9 cellular contexts compared by ENCODE assay signal in genomic region chr11:746289-747175, GRCh38. TPM values are rescaled to one million over a fixed set of nuclear protein-coding genes. Genes with fewer than 3 reads are reported as not detected.
A peak's percentile ranks its signal among the peaks of the same experiment; 100 is the strongest.
DNase-seq lines count a peak whose midpoint lies in the region; ATAC-seq, FAIRE-seq and TF ChIP-seq lines count a peak whose summit lies in the region.
"Had no signal": no experiment of that assay in that cellular context is flagged by ENCODE, and none has a peak within 500 bp of the region (broad histone marks: within the 10 kb centered on the region; RNA-seq: fewer than 3 reads in every experiment).

No MANE protein-coding gene starts in this region.

- H3K9ac ChIP-seq in OCI-LY3 (ENCODE audit: low read length) = peak overlapping the region; percentile 79

- no peaks in the 10 kb centered on the region for H3K9me3 ChIP-seq in OCI-LY3 (ENCODE audit: insufficient read depth, low read length)

- FAIRE-seq in bronchial epithelial cell (lab: Jason Lieb, UNC) = no peak
- FAIRE-seq: endometrium had no signal

- peaks cover 47% of the 10 kb centered on the region for H3K79me2 ChIP-seq in OCI-LY3 (ENCODE audit: low read length)

- peak overlapping the region; percentile 88 for H3K4me2 ChIP-seq in OCI-LY3 (ENCODE audit: low read length)

- H3K27ac ChIP-seq in OCI-LY3 (ENCODE audit: low read length) = peak overlapping the region; percentile 58

- no peak for TF ChIP-seq CTCF in OCI-LY3 (IDR thresholded peaks at IDR 0.05; ENCODE audit: low read depth, low read length)
- no peak for TF ChIP-seq CTCF in bronchial epithelial cell (IDR thresholded peaks at IDR 0.05; ENCODE audit: insufficient read depth, low read length, severe bottlenecking)

- peaks cover 14% of the 10 kb centered on the region for H3K4me1 ChIP-seq in OCI-LY3 (ENCODE audit: low read length)

- peak; percentile 24 for ATAC-seq in HG02870 (IDR thresholded peaks at IDR 0.05; ENCODE audit: unreplicated experiment)

- peak overlapping the region; percentile 89 for H3K4me3 ChIP-seq in OCI-LY3 (ENCODE audit: low read length)
- H3K4me3 ChIP-seq in bronchial epithelial cell (ENCODE audit: low read depth, low read length) = peak overlapping the region; percentile 98

- peak overlapping the region; percentile 72 for H2AFZ ChIP-seq in OCI-LY3 (ENCODE audit: low read depth, low read length)

- H4K20me1 ChIP-seq in OCI-LY3 (ENCODE audit: insufficient read depth, low read length) = peaks cover 22% of the 10 kb centered on the region

- no peaks in the 10 kb centered on the region for H3K27me3 ChIP-seq in OCI-LY3 (ENCODE audit: low read depth, low read length)
- H3K27me3 ChIP-seq in bronchial epithelial cell (ENCODE audit: control insufficient read depth, insufficient read depth, low read length) = no peaks in the 10 kb centered on the region

- DNase-seq in NCI-H2171 treated with DMSO at 0.1 percent for 48 hours (lab: John Stamatoyannopoulos, UW) (peak; percentile 5), NCI-H2171 (lab: John Stamatoyannopoulos, UW) (no peak), bronchial epithelial cell (ENCODE audit: low read depth) (peak; percentile 28), left kidney (ENCODE audit: low read depth, low spot score) (peak; percentile 27), NCI-H774 (lab: John Stamatoyannopoulos, UW) (no peak)
- peak; percentile 13 for DNase-seq in stimulated activated naive CD4-positive, alpha-beta T cell treated with Interleukin-2 at 50 U/mL for 16 hours (lab: John Stamatoyannopoulos, UW)

- peaks cover 12% of the 10 kb centered on the region for H3K36me3 ChIP-seq in OCI-LY3 (replicated peaks; ENCODE audit: low read depth, low read length)
- peaks cover 2% of the 10 kb centered on the region for H3K36me3 ChIP-seq in bronchial epithelial cell (ENCODE audit: control insufficient read depth, insufficient read depth, low read length)

RNA-seq across cellular contexts. Expression of gene TALDO1, which starts 0.7 kb away (rescaled TPM):
- 251 and 253 TPM in 2 replicates for total RNA-seq in bronchial epithelial cell

RNA-seq across cellular contexts. Expression of gene GATD1, which starts 30.8 kb away (rescaled TPM):
- 17.9 and 18.7 TPM in 2 replicates for total RNA-seq in bronchial epithelial cell

RNA-seq across cellular contexts. Expression of gene EPS8L2, which starts 40.5 kb away (rescaled TPM):
- 105 and 169 TPM in 2 replicates for total RNA-seq in bronchial epithelial cell

RNA-seq across cellular contexts. Expression of gene CEND1, which starts 43.4 kb away (rescaled TPM):
- total RNA-seq in bronchial epithelial cell = not detected in 2 replicates

RNA-seq across cellular contexts. Expression of gene TMEM80, which starts 50.9 kb away (rescaled TPM):
- total RNA-seq in bronchial epithelial cell = 9.0 and 28.8 TPM in 2 replicates

Comparison
In these comparisons a context has a peak if more than half of its experiments do, and no peak if none do; other contexts are left out.
1. DNase-seq: peak in NCI-H2171 treated with DMSO at 0.1 percent for 48 hours (single experiment), bronchial epithelial cell (single experiment), left kidney (single experiment) and stimulated activated naive CD4-positive, alpha-beta T cell treated with Interleukin-2 at 50 U/mL for 16 hours (single experiment); none in NCI-H2171 (single experiment) and NCI-H774 (single experiment).